ENCODE assay signal across 3 cellular contexts in genomic region chr12:115253049-115253448, GRCh38.
TF ChIP-seq lines count a peak whose summit lies in the region.

No MANE protein-coding gene starts in this region.

TF ChIP-seq in HepG2, 621 proteins besides CTCF, POLR2A, EP300 and RAD21:
- TF ChIP-seq FOXO1 (CRISPR knock-in tag; IDR thresholded peaks at IDR 0.05) (no peak), MAFF (IDR thresholded peaks at IDR 0.05; ENCODE audit: low read depth, low read length) (peak; percentile 32; the same call in 1 of the 2 replicates), MAFK (conservative IDR thresholded peaks at IDR 0.05 in 1 of 2, IDR thresholded peaks at IDR 0.05 in 1 of 2; ENCODE audit: low read length in 2 of 2) (peak; percentile 58 to 63)

TF ChIP-seq in A549, 52 proteins besides CTCF, POLR2A, EP300 and RAD21:
- TF ChIP-seq ZSCAN20 (CRISPR knock-in tag; IDR thresholded peaks at IDR 0.05) (no peak), MAFK (IDR thresholded peaks at IDR 0.05; ENCODE audit: partially characterized antibody) (peak; percentile 61), HDAC2 (IDR thresholded peaks at IDR 0.05) (no peak), NPAS2 (CRISPR knock-in tag; IDR thresholded peaks at IDR 0.05; ENCODE audit: borderline replicate concordance) (no peak), POLR2AphosphoS2 (conservative IDR thresholded peaks at IDR 0.05; ENCODE audit: low read length) (no peak), KDM1A (IDR thresholded peaks at IDR 0.05; ENCODE audit: low read depth) (no peak)
TF ChIP-seq in A549: peak in this region for 1.

TF ChIP-seq in IMR-90, 13 proteins besides CTCF, POLR2A, EP300 and RAD21:
- 0 out of 2 replicates have a peak, but pooled peaks have one; percentile 4 for TF ChIP-seq MAFK (IDR thresholded peaks at IDR 0.05; ENCODE audit: low read depth, low read length)
- TF ChIP-seq ELK1 (IDR thresholded peaks at IDR 0.05; ENCODE audit: borderline replicate concordance, low read depth, low read length), result no peak
- TF ChIP-seq CHD1 (IDR thresholded peaks at IDR 0.05; ENCODE audit: low read depth, low read length), result no peak
- no peak for TF ChIP-seq CEBPB (IDR thresholded peaks at IDR 0.05; ENCODE audit: low read depth, low read length)
